Comparison of ENCODE assay signal across 1 cellular context in genomic region chr3:184241447-184242296, GRCh38.
A peak's percentile ranks its signal among the peaks of the same experiment; 100 is the strongest.
TF ChIP-seq lines count a peak whose summit lies in the region.

No MANE protein-coding gene starts in this region.

TF ChIP-seq in HepG2, 621 proteins besides CTCF, POLR2A, EP300 and RAD21 (continued from another document and continues in another):
- peak; percentile 59; the same call in 1 of the 2 replicates for TF ChIP-seq TFE3 (CRISPR knock-in tag; IDR thresholded peaks at IDR 0.05)
- TF ChIP-seq ZNF766 (CRISPR knock-in tag; IDR thresholded peaks at IDR 0.05; ENCODE audit: borderline replicate concordance), result peak; percentile 98; the same call in 1 of the 2 replicates
- peak; percentile 39; the same call in 1 of the 2 replicates for TF ChIP-seq TGIF2 (CRISPR knock-in tag; IDR thresholded peaks at IDR 0.05)
- TF ChIP-seq ZNF446 (CRISPR knock-in tag; IDR thresholded peaks at IDR 0.05), result no peak
- TF ChIP-seq DMTF1 (CRISPR knock-in tag; IDR thresholded peaks at IDR 0.05), result no peak; the same call in 1 of the 2 replicates
- TF ChIP-seq CBX1 (IDR thresholded peaks at IDR 0.05; ENCODE audit: low read depth), result no peak
- no peak; the same call in 1 of the 2 replicates for TF ChIP-seq DR1 (CRISPR knock-in tag; IDR thresholded peaks at IDR 0.05)
- TF ChIP-seq ZSCAN9 (CRISPR knock-in tag; IDR thresholded peaks at IDR 0.05; ENCODE audit: borderline replicate concordance), result peak; percentile 92
- peak; percentile 94 for TF ChIP-seq SAFB2 (CRISPR knock-in tag; IDR thresholded peaks at IDR 0.05; ENCODE audit: borderline replicate concordance, low read depth)
- peak; percentile 97 for TF ChIP-seq ZNF556 (CRISPR knock-in tag; IDR thresholded peaks at IDR 0.05; ENCODE audit: borderline replicate concordance)
- no peak for TF ChIP-seq SP2 (CRISPR knock-in tag; IDR thresholded peaks at IDR 0.05)
- TF ChIP-seq ZBTB2 (CRISPR knock-in tag; IDR thresholded peaks at IDR 0.05; ENCODE audit: low read depth), result peak; percentile 60; the same call in 1 of the 2 replicates
- peak; percentile 2; the same call in 1 of the 2 replicates for TF ChIP-seq JUNB (CRISPR knock-in tag; IDR thresholded peaks at IDR 0.05; ENCODE audit: borderline replicate concordance)
- TF ChIP-seq MIER2 (CRISPR knock-in tag; IDR thresholded peaks at IDR 0.05), result peak; percentile 94
- no peak for TF ChIP-seq ZNF710 (CRISPR knock-in tag; IDR thresholded peaks at IDR 0.05; ENCODE audit: borderline replicate concordance)
- TF ChIP-seq ZNF670 (CRISPR knock-in tag; IDR thresholded peaks at IDR 0.05; ENCODE audit: borderline replicate concordance), result peak; percentile 73; the same call in 1 of the 2 replicates
- TF ChIP-seq ATF7 (IDR thresholded peaks at IDR 0.05), result no peak
- TF ChIP-seq ATF7 (CRISPR knock-in tag; IDR thresholded peaks at IDR 0.05), result no peak; the same call in 1 of the 2 replicates
- TF ChIP-seq ZNF891 (CRISPR knock-in tag; IDR thresholded peaks at IDR 0.05), result peak; percentile 78
- peak; percentile 86; the same call in 1 of the 2 replicates for TF ChIP-seq CBFB (CRISPR knock-in tag; IDR thresholded peaks at IDR 0.05)
- peak; percentile 91 for TF ChIP-seq MEIS2 (CRISPR knock-in tag; IDR thresholded peaks at IDR 0.05)
- TF ChIP-seq EED (CRISPR knock-in tag; IDR thresholded peaks at IDR 0.05), result no peak
- peak; percentile 64 for TF ChIP-seq TFDP1 (CRISPR knock-in tag; IDR thresholded peaks at IDR 0.05; ENCODE audit: borderline replicate concordance)
- peak; percentile 83; the same call in 1 of the 2 replicates for TF ChIP-seq ZNF674 (CRISPR knock-in tag; IDR thresholded peaks at IDR 0.05; ENCODE audit: low read depth)
- TF ChIP-seq HNRNPUL1 (IDR thresholded peaks at IDR 0.05; ENCODE audit: low read depth, low read length), result no peak
- TF ChIP-seq MLXIP (CRISPR knock-in tag; IDR thresholded peaks at IDR 0.05; ENCODE audit: borderline replicate concordance), result no peak
- TF ChIP-seq ZNF576 (CRISPR knock-in tag; IDR thresholded peaks at IDR 0.05), result no peak
- no peak for TF ChIP-seq SP140L (CRISPR knock-in tag; IDR thresholded peaks at IDR 0.05; ENCODE audit: borderline replicate concordance)
- TF ChIP-seq ZBTB25 (CRISPR knock-in tag; IDR thresholded peaks at IDR 0.05), result peak; percentile 82
- no peak for TF ChIP-seq ZC3H4 (CRISPR knock-in tag; IDR thresholded peaks at IDR 0.05; ENCODE audit: borderline replicate concordance)
- TF ChIP-seq ZNF691 (CRISPR knock-in tag; IDR thresholded peaks at IDR 0.05; ENCODE audit: borderline replicate concordance, low read depth), result peak; percentile 95
- TF ChIP-seq AFF4 (CRISPR knock-in tag; IDR thresholded peaks at IDR 0.05), result no peak
- TF ChIP-seq ATF7-NPFF (CRISPR knock-in tag; IDR thresholded peaks at IDR 0.05; ENCODE audit: low read depth), result peak; percentile 86
- TF ChIP-seq MEF2D (CRISPR knock-in tag; IDR thresholded peaks at IDR 0.05), result 0 out of 2 replicates have a peak, but pooled peaks have one; percentile 37
- TF ChIP-seq RNF2 (conservative IDR thresholded peaks at IDR 0.05; ENCODE audit: low read depth), result no peak
